Comparison of ENCODE assay signal across 8 cellular contexts in the genomic region with DNA sequence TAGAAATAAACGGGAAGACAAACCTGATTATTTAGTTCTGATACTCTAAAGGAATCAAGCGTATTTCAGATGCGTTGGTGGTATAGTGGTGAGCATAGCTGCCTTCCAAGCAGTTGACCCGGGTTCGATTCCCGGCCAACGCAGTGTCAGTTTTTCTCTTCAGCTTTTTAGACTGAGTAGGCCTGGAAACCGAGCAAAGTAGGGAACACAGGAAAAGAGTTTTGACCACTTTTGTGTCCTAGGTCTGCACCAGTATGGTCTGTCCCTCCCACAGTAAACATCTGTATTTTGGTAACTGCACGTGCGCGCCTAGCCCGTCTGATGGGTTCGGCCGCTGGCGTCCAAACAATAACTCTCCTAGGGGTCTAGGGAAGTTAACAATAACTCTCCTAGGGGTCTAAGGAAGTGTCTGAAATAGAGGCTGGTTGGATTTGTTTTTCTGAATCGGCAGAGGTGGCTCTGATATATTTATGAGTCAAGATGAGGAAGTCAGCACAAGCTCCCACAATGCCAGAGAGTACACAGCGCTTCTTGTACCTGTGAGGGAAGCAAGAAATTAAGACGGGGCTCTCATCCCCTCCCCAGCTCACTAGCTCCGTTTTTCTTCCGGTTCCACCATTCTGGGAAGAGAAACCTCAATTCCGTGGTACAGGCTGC.
DNase-seq lines count a peak whose midpoint lies in the region; ATAC-seq and TF ChIP-seq lines count a peak whose summit lies in the region.

No MANE protein-coding gene starts in this region.

- peak; percentile 29 for ATAC-seq in GM18909 (IDR thresholded peaks at IDR 0.05; ENCODE audit: poor library complexity, unreplicated experiment)

- peaks cover 45 to 46% of the 10 kb centered on the region in 2 experiments for H3K4me1 ChIP-seq in neutrophil (ENCODE audit: control insufficient read depth in 1 of 2, insufficient read depth in 1 of 2, low read depth in 1 of 2, low read length in 1 of 2)

- H3K27ac ChIP-seq in neutrophil: peak overlapping the region; percentile 32

- no peaks in the 10 kb centered on the region for H3K9me3 ChIP-seq in neutrophil

- peak; percentile 36 for TF ChIP-seq POLR2A in Raji (IDR thresholded peaks at IDR 0.05; ENCODE audit: insufficient read depth, low read depth, low read length)

- H3K4me3 ChIP-seq in foreskin fibroblast (ENCODE audit: low read depth in 1 of 2, low read length in 2 of 2) (peak overlapping the region; percentile 73 to 75), neutrophil (ENCODE audit: low read depth in 1 of 2, low read length in 1 of 2) (peak overlapping the region; percentile 29 to 47)

- H3K36me3 ChIP-seq in neutrophil: no peaks in the 10 kb centered on the region

- TF ChIP-seq CTCF in foreskin fibroblast (IDR thresholded peaks at IDR 0.05; ENCODE audit: low read depth, low read length) (no peak), neutrophil (IDR thresholded peaks at IDR 0.05) (no peak)

- in situ Hi-C loops in ACHN (cut with HindIII; ENCODE audit: low pct_ligation_motif_present, low pct_unique_long_range_greater_than_20kb, low sequenced_read_pairs): no loop called here

- H3K27me3 ChIP-seq in neutrophil: peaks cover 67% of the 10 kb centered on the region

- DNase-seq in ACHN (peak; percentile 91), LoVo (ENCODE audit: low spot score) (peak; percentile 80), foreskin fibroblast (peak; percentile 84 to 93), superior temporal gyrus (ENCODE audit: extremely low spot score) (peak; percentile 99)
- DNase-seq in activated effector memory CD4-positive, alpha-beta T cell treated with Interleukin-2 at 50 U/mL for 16 hours: peak; percentile 49

Comparison
In these comparisons a context has a peak if more than half of its experiments do, and no peak if none do; other contexts are left out.
1. Peak in every context shown above with its lines: DNase-seq, ATAC-seq, H3K4me3 ChIP-seq and H3K27ac ChIP-seq.
2. DNase-seq: peak in every context shown above with its lines; median percentile 99 in superior temporal gyrus; 91 in ACHN; 88 in foreskin fibroblast; 80 in LoVo; 49 in activated effector memory CD4-positive, alpha-beta T cell treated with Interleukin-2 at 50 U/mL for 16 hours.